18 cellular contexts compared by ENCODE assay signal in the genomic region with DNA sequence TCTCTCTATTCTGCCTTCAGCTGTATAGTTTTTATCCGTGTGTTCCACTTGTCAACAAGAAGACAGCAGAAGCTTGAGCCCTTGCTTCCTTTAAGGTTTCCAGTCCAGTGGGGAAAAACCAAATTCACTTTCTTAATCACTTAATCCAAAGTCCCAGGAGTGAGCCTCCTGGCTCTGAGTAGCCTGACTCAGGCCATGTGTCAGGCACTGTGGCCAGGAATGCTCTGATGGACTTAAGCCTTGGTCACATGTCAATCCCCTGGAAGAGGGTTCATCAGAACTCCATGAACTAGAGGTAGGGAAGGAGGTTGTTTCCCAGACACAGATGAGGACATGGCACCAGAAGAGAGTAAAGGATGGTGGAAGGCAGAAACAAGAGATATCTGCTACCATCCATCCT. TPM values are rescaled to one million over a fixed set of nuclear protein-coding genes. Genes with fewer than 3 reads are reported as not detected.
DNase-seq lines count a peak whose midpoint lies in the region; ATAC-seq, FAIRE-seq and TF ChIP-seq lines count a peak whose summit lies in the region.
"Had no signal": no experiment of that assay in that cellular context is flagged by ENCODE, and none has a peak within 500 bp of the region (broad histone marks: within the 10 kb centered on the region; RNA-seq: fewer than 3 reads in every experiment).

No MANE protein-coding gene starts in this region.

- H3K9me3 ChIP-seq in heart right ventricle, result no peaks in the 10 kb centered on the region
- H3K9me3 ChIP-seq in osteoblast (ENCODE audit: low read depth, low read length), result no peaks in the 10 kb centered on the region
- H3K9me3 ChIP-seq in upper lobe of left lung, result no peaks in the 10 kb centered on the region
- H3K9me3 ChIP-seq in ovary, result no peaks in the 10 kb centered on the region
- H3K9me3 ChIP-seq: A549 had no signal

- 45 to 63% methylated on average over 1 of the region's 1 CpG for WGBS in heart right ventricle, 2 donors
- 78 to 89% methylated on average over 1 of the region's 1 CpG for WGBS in upper lobe of left lung, 2 donors
- WGBS in ovary, 3 donors, result 73 to 84% (median 81%) methylated on average over 1 of the region's 1 CpG

- TF ChIP-seq EP300 in upper lobe of left lung (IDR thresholded peaks at IDR 0.05) (no peak), ovary (IDR thresholded peaks at IDR 0.05) (no peak)

- H3K79me2 ChIP-seq in osteoblast (ENCODE audit: insufficient read depth, low read length), result no peaks in the 10 kb centered on the region

- TF ChIP-seq POLR2A in upper lobe of left lung (IDR thresholded peaks at IDR 0.05), result no peak
- TF ChIP-seq POLR2A in ovary (IDR thresholded peaks at IDR 0.05), result no peak

- H3K4me3 ChIP-seq in heart right ventricle (no peak overlapping the region), bronchial epithelial cell (ENCODE audit: low read depth, low read length) (no peak overlapping the region), osteoblast (ENCODE audit: insufficient read depth, low read length) (no peak overlapping the region), upper lobe of left lung (no peak overlapping the region), ovary (no peak overlapping the region)
- H3K4me3 ChIP-seq: A549, GM12878, PC-9 had no signal

- H3K4me2 ChIP-seq in osteoblast (ENCODE audit: insufficient read depth, low read length), result no peak overlapping the region
- H3K4me2 ChIP-seq: A549, PC-9 had no signal

- peak overlapping the region in 1 of 10 donors; percentile 40 for H3K27ac ChIP-seq in heart right ventricle
- no peak overlapping the region for H3K27ac ChIP-seq in osteoblast (ENCODE audit: low read depth, low read length)
- peak overlapping the region; percentile 14 to 93 (median 89) for H3K27ac ChIP-seq in upper lobe of left lung
- no peak overlapping the region for H3K27ac ChIP-seq in ovary
- H3K27ac ChIP-seq: A549, PC-9 had no signal

- no peaks in the 10 kb centered on the region for H4K20me1 ChIP-seq in osteoblast (ENCODE audit: insufficient read depth, low read length)

- no peak overlapping the region for H2AFZ ChIP-seq in osteoblast (ENCODE audit: low read length)
- H2AFZ ChIP-seq: PC-9 had no signal

- peak; percentile 72 for FAIRE-seq in bronchial epithelial cell (lab: Jason Lieb, UNC)
- FAIRE-seq: A549, GM19239 had no signal

- TF ChIP-seq CTCF in heart right ventricle (IDR thresholded peaks at IDR 0.05) (no peak), bronchial epithelial cell (IDR thresholded peaks at IDR 0.05; ENCODE audit: insufficient read depth, low read length, severe bottlenecking) (no peak), osteoblast (IDR thresholded peaks at IDR 0.05; ENCODE audit: extremely low read depth, low read depth, low read length) (no peak), upper lobe of left lung (IDR thresholded peaks at IDR 0.05) (no peak), ovary (IDR thresholded peaks at IDR 0.05) (no peak)

- ATAC-seq in Right ventricle myocardium superior (ENCODE audit: poor library complexity) (no peak), heart right ventricle (no peak), upper lobe of left lung (ENCODE audit: low FRiP score in 2 of 2) (no peak)
- ATAC-seq: A549, GM12878 had no signal

- H3K4me1 ChIP-seq in heart right ventricle (peaks cover 5 to 43% (median 34%) of the 10 kb centered on the region in 9 donors), osteoblast (ENCODE audit: insufficient read depth, low read length) (no peaks in the 10 kb centered on the region), upper lobe of left lung (peaks cover 49 to 89% (median 66%) of the 10 kb centered on the region in 4 donors), ovary (ENCODE audit: insufficient read depth) (no peaks in the 10 kb centered on the region)
- H3K4me1 ChIP-seq: A549 had no signal

- intact Hi-C loops in Right ventricle myocardium superior (cut with DNase I) (loop anchor here (5.0 kb wide), 1 partner anchor 51 kb away; no protein-coding TSS in a partner anchor), heart right ventricle (cut with DNase I) (no loop called here), ovary (cut with DNase I) (no loop called here)

- DNase-seq in Right ventricle myocardium superior (peak; percentile 38), heart right ventricle (no peak), bronchial epithelial cell (ENCODE audit: low read depth) (no peak), osteoblast (ENCODE audit: insufficient read length, low spot score, missing footprints) (peak; percentile 83), upper lobe of left lung (no peak), ovary (no peak), NCI-H1436 treated with DMSO at 0.1 percent for 48 hours (lab: John Stamatoyannopoulos, UW) (no peak), NCI-H2196 treated with DMSO at 0.1 percent for 48 hours (lab: John Stamatoyannopoulos, UW; ENCODE audit: unreplicated experiment) (no peak)
- DNase-seq: DMS79, GOT3, KBM-7, NCI-H1092 treated with DMSO at 0.1 percent for 48 hours, NCI-H1694 treated with DMSO at 0.1 percent for 48 hours, NCI-H446, PC-9 had no signal

- H3K27me3 ChIP-seq in heart right ventricle (no peaks in the 10 kb centered on the region), bronchial epithelial cell (ENCODE audit: control insufficient read depth, insufficient read depth, low read length) (no peaks in the 10 kb centered on the region), osteoblast (ENCODE audit: insufficient read depth, low read length) (peaks cover 9% of the 10 kb centered on the region), upper lobe of left lung (no peaks in the 10 kb centered on the region), ovary (no peaks in the 10 kb centered on the region)

- H3K36me3 ChIP-seq in heart right ventricle (no peaks in the 10 kb centered on the region), bronchial epithelial cell (ENCODE audit: control insufficient read depth, insufficient read depth, low read length) (no peaks in the 10 kb centered on the region), osteoblast (ENCODE audit: insufficient read depth, low read length) (no peaks in the 10 kb centered on the region), upper lobe of left lung (peaks cover 0 to 51% (median 4%) of the 10 kb centered on the region in 4 donors), ovary (no peaks in the 10 kb centered on the region)

RNA-seq across cellular contexts. Expression of a gene that starts 8.8 kb away (rescaled TPM):
- total RNA-seq in Right ventricle myocardium superior (3.4 TPM), heart right ventricle (1 to 10 TPM in 7 of 10 donors, under 1 TPM in 3; 0.76 to 7.3 (median 1.5) TPM), bronchial epithelial cell (4.2 and 5.8 TPM in 2 replicates), osteoblast (not detected in 2 replicates), upper lobe of left lung (100 to 1,000 TPM in 4 of 6 donors, 10 to 100 TPM in 2; 92.6 to 577 (median 198) TPM), ovary (1 to 10 TPM in 2 of 7 donors, under 1 TPM in 5; 0.12 to 2.0 (median 0.25) TPM)
- polyA plus RNA-seq in heart right ventricle (1 to 10 TPM; 3.9 to 8.3 TPM), ovary (1 to 10 TPM in 1 of 2 donors, under 1 TPM in 1; 0.47 to 2.2 TPM)

Comparison
In these comparisons a context has a peak if more than half of its experiments do, and no peak if none do; other contexts are left out.
1. DNase-seq: peak in Right ventricle myocardium superior (single experiment) and osteoblast (single experiment); none in heart right ventricle (0 of 2), bronchial epithelial cell (single experiment), upper lobe of left lung (0 of 2), ovary (0 of 5), NCI-H1436 treated with DMSO at 0.1 percent for 48 hours (single experiment) and NCI-H2196 treated with DMSO at 0.1 percent for 48 hours (single experiment).
2. H3K27ac ChIP-seq: peak in upper lobe of left lung (4 of 4); none in osteoblast (single experiment) and ovary (0 of 2).
3. RNA of a gene that starts 8.8 kb away (total RNA-seq): 92.6 to 577 TPM in upper lobe of left lung; 4.2 to 5.8 TPM in bronchial epithelial cell, 3.4 TPM in Right ventricle myocardium superior (single experiment), 0.76 to 7.3 TPM in heart right ventricle, 0.12 to 2.0 TPM in ovary and not detected in osteoblast; every median in the first group is over 10 times any median in the second.